Comparison of ENCODE assay signal across 1 cellular context in genomic region chr6:170236131-170236851, GRCh38.
TF ChIP-seq lines count a peak whose summit lies in the region.

No MANE protein-coding gene starts in this region.

TF ChIP-seq in HepG2, 621 proteins besides CTCF, POLR2A, EP300 and RAD21:
- TF ChIP-seq ZNF75D (CRISPR knock-in tag; IDR thresholded peaks at IDR 0.05; ENCODE audit: borderline replicate concordance) (no peak), U2AF1 (optimal IDR thresholded peaks at IDR 0.05; ENCODE audit: low read depth, low read length) (no peak), ERF (CRISPR knock-in tag; IDR thresholded peaks at IDR 0.05) (no peak), TCF7L2 (IDR thresholded peaks at IDR 0.05; ENCODE audit: low read depth, low read length) (no peak), ZNF235 (CRISPR knock-in tag; IDR thresholded peaks at IDR 0.05; ENCODE audit: borderline replicate concordance) (no peak), ATF7 (IDR thresholded peaks at IDR 0.05) (no peak), ATF7 (CRISPR knock-in tag; IDR thresholded peaks at IDR 0.05) (no peak), NR2F6 (IDR thresholded peaks at IDR 0.05) (no peak), NR2F6 (CRISPR knock-in tag; IDR thresholded peaks at IDR 0.05) (no peak), TCF7 (IDR thresholded peaks at IDR 0.05; ENCODE audit: low read depth) (no peak), ZSCAN30 (CRISPR knock-in tag; IDR thresholded peaks at IDR 0.05) (no peak), ZSCAN31 (CRISPR knock-in tag; IDR thresholded peaks at IDR 0.05; ENCODE audit: low read depth) (no peak), ZC3H4 (CRISPR knock-in tag; IDR thresholded peaks at IDR 0.05; ENCODE audit: borderline replicate concordance) (no peak), ZFP36L2 (CRISPR knock-in tag; IDR thresholded peaks at IDR 0.05) (no peak), ZNF383 (CRISPR knock-in tag; IDR thresholded peaks at IDR 0.05; ENCODE audit: borderline replicate concordance) (no peak), NFATC3 (CRISPR knock-in tag; IDR thresholded peaks at IDR 0.05) (no peak), ZNF33A (CRISPR knock-in tag; IDR thresholded peaks at IDR 0.05; ENCODE audit: borderline replicate concordance) (no peak), TAF1 (CRISPR knock-in tag; IDR thresholded peaks at IDR 0.05) (no peak), MTF1 (CRISPR knock-in tag; IDR thresholded peaks at IDR 0.05) (no peak), HDAC2 (CRISPR knock-in tag; IDR thresholded peaks at IDR 0.05) (no peak), THYN1 (CRISPR knock-in tag; IDR thresholded peaks at IDR 0.05; ENCODE audit: borderline replicate concordance, low read depth) (no peak)
